In the genomic region with DNA sequence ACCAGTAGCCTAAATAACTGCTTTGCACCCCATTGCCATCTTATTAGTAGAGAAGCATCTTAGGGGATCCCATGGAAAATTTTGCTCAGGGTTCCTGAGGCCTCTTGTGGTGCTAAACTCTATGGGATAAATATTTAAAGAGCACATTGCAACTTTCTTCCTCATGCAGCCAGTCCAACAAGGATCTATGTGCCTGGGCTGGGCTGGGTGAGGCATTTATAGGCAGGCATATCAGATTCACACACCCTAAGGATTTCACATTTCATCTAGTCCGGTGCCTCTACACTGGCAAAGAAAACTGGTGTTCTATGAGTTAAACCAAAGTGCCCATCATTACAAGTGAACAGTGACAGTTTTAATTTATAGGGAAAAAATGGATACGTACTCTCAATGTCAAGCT, we compare ENCODE assay signal across 25 cellular contexts.
"Had no signal": no experiment of that assay in that cellular context is flagged by ENCODE, and none has a peak within 500 bp of the region (broad histone marks: within the 10 kb centered on the region; RNA-seq: fewer than 3 reads in every experiment).

No MANE protein-coding gene starts in this region.

- H3K9me3 Mint-ChIP-seq: nephron progenitor cell had no signal

- H3K27ac Mint-ChIP-seq: effector memory CD8-positive, alpha-beta T cell; naive thymus-derived CD8-positive, alpha-beta T cell; nephron progenitor cell; stimulated activated naive CD8-positive, alpha-beta T cell treated with anti-CD3 and anti-CD28 coated beads, Interleukin-15, amount 100 ng/mL, for 72 hours had no signal

- DNase-seq: effector memory CD8-positive, alpha-beta T cell; erythroblast; esophagus squamous epithelium; foreskin melanocyte; glutamatergic neuron; heart right ventricle; hippocampal formation; left ventricle myocardium superior; lower lobe of right lung; naive thymus-derived CD8-positive, alpha-beta T cell; nephron progenitor cell; nucleus accumbens; ovary; posterior cingulate gyrus; psoas muscle; right cardiac atrium; sigmoid colon; stimulated activated CD4-positive, alpha-beta T cell treated with anti-CD3 and anti-CD28 coated beads, Interleukin-15, amount 100 ng/mL, for 24 hours; stimulated activated CD4-positive, alpha-beta T cell treated with anti-CD3 and anti-CD28 coated beads, Interleukin-2, amount 100 ng/mL, for 48 hours; stimulated activated CD8-positive, alpha-beta memory T cell treated with anti-CD3 and anti-CD28 coated beads, Interleukin-4, amount 100 ng/mL, for 48 hours; stimulated activated naive CD4-positive, alpha-beta T cell; stimulated activated naive CD8-positive, alpha-beta T cell treated with anti-CD3 and anti-CD28 coated beads, Interleukin-15, amount 100 ng/mL, for 72 hours had no signal

- H3K27me3 Mint-ChIP-seq: effector memory CD8-positive, alpha-beta T cell; stimulated activated naive CD8-positive, alpha-beta T cell treated with anti-CD3 and anti-CD28 coated beads, Interleukin-15, amount 100 ng/mL, for 72 hours had no signal

- H3K36me3 Mint-ChIP-seq: naive thymus-derived CD8-positive, alpha-beta T cell had no signal

- H3K4me3 ChIP-seq: coronary artery, esophagus squamous epithelium, heart right ventricle, lower lobe of right lung, ovary, psoas muscle, sigmoid colon, suprapubic skin, vagina had no signal

- ATAC-seq: effector memory CD8-positive, alpha-beta T cell; heart right ventricle; left ventricle myocardium superior; lower lobe of right lung; naive thymus-derived CD8-positive, alpha-beta T cell; psoas muscle; right cardiac atrium; stimulated activated naive CD8-positive, alpha-beta T cell treated with anti-CD3 and anti-CD28 coated beads, Interleukin-15, amount 100 ng/mL, for 72 hours had no signal

- H3K4me1 Mint-ChIP-seq: naive thymus-derived CD8-positive, alpha-beta T cell; nephron progenitor cell; stimulated activated naive CD8-positive, alpha-beta T cell treated with anti-CD3 and anti-CD28 coated beads, Interleukin-15, amount 100 ng/mL, for 72 hours had no signal

- H3K9me3 ChIP-seq: esophagus squamous epithelium, heart right ventricle, lower lobe of right lung, ovary, psoas muscle, sigmoid colon, suprapubic skin, vagina had no signal

- H3K27ac ChIP-seq: coronary artery, esophagus squamous epithelium, heart right ventricle, lower lobe of right lung, ovary, psoas muscle, sigmoid colon, suprapubic skin, vagina had no signal

- H3K4me1 ChIP-seq: esophagus squamous epithelium, heart right ventricle, lower lobe of right lung, psoas muscle, sigmoid colon, suprapubic skin had no signal

- H3K4me3 Mint-ChIP-seq: effector memory CD8-positive, alpha-beta T cell; naive thymus-derived CD8-positive, alpha-beta T cell; nephron progenitor cell; stimulated activated naive CD8-positive, alpha-beta T cell treated with anti-CD3 and anti-CD28 coated beads, Interleukin-15, amount 100 ng/mL, for 72 hours had no signal

- H3K36me3 ChIP-seq: esophagus squamous epithelium, heart right ventricle, lower lobe of right lung, ovary, sigmoid colon, suprapubic skin, vagina had no signal

- H3K27me3 ChIP-seq: esophagus squamous epithelium, heart right ventricle, ovary, sigmoid colon, suprapubic skin, vagina had no signal
